1 cellular context compared by ENCODE assay signal in the genomic region with DNA sequence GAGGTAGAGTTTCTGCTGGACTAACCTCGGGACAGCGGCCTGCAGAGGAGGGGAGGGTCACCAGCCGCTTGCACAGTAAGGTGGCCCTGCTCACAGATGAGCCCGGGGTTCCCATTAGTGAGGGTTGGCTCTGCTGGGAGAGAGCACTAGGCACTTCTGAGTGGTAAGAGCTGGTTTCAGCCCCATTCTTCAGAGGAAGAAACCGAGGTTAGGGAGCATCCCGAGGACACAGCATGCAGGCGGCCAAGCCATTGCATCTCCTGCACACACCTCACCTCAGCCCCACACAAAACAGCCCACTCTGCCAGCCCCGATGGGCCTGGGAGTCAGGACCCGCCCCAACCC.
TF ChIP-seq lines count a peak whose summit lies in the region.

No MANE protein-coding gene starts in this region.

TF ChIP-seq in HepG2, 621 proteins besides CTCF, POLR2A, EP300 and RAD21 (continued from another document):
- TF ChIP-seq, protein P1, sequence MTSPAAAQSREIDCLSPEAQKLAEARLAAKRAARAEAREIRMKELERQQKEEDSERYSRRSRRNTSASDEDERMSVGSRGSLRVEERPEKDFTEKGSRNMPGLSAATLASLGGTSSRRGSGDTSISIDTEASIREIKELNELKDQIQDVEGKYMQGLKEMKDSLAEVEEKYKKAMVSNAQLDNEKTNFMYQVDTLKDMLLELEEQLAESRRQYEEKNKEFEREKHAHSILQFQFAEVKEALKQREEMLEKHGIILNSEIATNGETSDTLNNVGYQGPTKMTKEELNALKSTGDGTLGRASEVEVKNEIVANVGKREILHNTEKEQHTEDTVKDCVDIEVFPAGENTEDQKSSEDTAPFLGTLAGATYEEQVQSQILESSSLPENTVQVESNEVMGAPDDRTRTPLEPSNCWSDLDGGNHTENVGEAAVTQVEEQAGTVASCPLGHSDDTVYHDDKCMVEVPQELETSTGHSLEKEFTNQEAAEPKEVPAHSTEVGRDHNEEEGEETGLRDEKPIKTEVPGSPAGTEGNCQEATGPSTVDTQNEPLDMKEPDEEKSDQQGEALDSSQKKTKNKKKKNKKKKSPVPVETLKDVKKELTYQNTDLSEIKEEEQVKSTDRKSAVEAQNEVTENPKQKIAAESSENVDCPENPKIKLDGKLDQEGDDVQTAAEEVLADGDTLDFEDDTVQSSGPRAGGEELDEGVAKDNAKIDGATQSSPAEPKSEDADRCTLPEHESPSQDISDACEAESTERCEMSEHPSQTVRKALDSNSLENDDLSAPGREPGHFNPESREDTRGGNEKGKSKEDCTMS (CRISPR knock-in tag; conservative IDR thresholded peaks at IDR 0.05), result no peak
- TF ChIP-seq GZF1 (CRISPR knock-in tag; IDR thresholded peaks at IDR 0.05) (no peak), REPIN1 (CRISPR knock-in tag; IDR thresholded peaks at IDR 0.05; ENCODE audit: borderline replicate concordance, low read depth) (no peak), NRL (CRISPR knock-in tag; IDR thresholded peaks at IDR 0.05; ENCODE audit: borderline replicate concordance) (no peak), KDM2A (CRISPR knock-in tag; IDR thresholded peaks at IDR 0.05; ENCODE audit: borderline replicate concordance, low read depth) (no peak), ZNF883 (CRISPR knock-in tag; IDR thresholded peaks at IDR 0.05; ENCODE audit: not compliant biosample characterization) (peak; percentile 26), SETDB1 (CRISPR knock-in tag; IDR thresholded peaks at IDR 0.05; ENCODE audit: borderline replicate concordance) (no peak), ZNF30 (CRISPR knock-in tag; IDR thresholded peaks at IDR 0.05) (no peak), ZNF790 (CRISPR knock-in tag; IDR thresholded peaks at IDR 0.05; ENCODE audit: borderline replicate concordance) (no peak), ZFX (CRISPR knock-in tag; IDR thresholded peaks at IDR 0.05; ENCODE audit: low read depth) (no peak), ZSCAN25 (CRISPR knock-in tag; IDR thresholded peaks at IDR 0.05) (no peak), ZNF232 (CRISPR knock-in tag; IDR thresholded peaks at IDR 0.05; ENCODE audit: borderline replicate concordance) (no peak), NFE2 (CRISPR knock-in tag; IDR thresholded peaks at IDR 0.05) (no peak)
- TF ChIP-seq, protein P2, sequence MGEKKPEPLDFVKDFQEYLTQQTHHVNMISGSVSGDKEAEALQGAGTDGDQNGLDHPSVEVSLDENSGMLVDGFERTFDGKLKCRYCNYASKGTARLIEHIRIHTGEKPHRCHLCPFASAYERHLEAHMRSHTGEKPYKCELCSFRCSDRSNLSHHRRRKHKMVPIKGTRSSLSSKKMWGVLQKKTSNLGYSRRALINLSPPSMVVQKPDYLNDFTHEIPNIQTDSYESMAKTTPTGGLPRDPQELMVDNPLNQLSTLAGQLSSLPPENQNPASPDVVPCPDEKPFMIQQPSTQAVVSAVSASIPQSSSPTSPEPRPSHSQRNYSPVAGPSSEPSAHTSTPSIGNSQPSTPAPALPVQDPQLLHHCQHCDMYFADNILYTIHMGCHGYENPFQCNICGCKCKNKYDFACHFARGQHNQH (CRISPR knock-in tag; IDR thresholded peaks at IDR 0.05), result no peak
TF ChIP-seq in HepG2: peak in this region for 2.
